In the genomic region with DNA sequence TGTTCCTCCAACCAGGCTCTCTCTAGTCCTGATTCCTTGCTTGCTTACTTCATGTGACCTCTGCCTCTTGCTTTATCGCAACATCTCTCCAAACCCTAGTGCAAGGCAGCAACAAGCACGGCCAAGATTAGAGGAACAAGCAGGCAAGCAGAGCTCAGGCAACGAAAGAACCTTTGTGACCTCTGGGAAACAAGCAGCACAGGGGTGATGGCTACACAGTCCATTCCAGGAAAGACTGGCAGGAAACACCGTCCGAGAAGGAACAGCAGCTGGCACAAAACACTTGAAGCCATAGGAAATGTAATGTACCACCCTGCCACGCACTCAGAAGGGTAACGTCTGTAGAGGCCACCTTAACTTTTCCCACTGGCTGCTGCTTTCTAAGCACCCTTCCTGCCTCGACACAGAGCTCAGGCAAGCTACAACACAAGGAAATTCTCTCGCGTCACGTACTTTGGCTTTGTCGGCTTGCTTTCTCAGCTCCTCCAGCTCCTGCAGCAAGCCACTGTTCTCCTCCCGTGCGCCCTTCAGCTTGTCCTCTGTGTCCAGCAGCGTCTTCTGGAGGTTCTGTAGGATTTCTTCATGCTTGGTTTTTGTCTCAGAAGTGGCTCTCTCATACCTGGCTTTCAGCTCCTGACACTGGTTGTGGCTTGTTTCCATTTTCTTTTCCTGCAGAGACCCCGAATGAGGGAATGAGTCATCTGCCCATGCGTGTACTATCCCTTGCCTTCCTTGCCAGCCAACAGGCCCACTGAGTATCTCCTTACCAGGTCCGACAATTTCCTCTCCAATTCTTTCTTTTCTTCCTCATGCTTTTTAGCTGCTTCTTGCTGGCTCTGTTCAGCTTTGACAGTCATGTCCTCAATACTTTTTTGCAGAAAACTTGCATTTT, we compare ENCODE assay signal across 1 cellular context.
TF ChIP-seq lines count a peak whose summit lies in the region.

No MANE protein-coding gene starts in this region.

TF ChIP-seq in H1, 55 proteins besides CTCF, POLR2A, EP300 and RAD21:
- TF ChIP-seq GABPA (IDR thresholded peaks at IDR 0.05; ENCODE audit: borderline replicate concordance, insufficient read depth, low read length) (no peak), RFX5 (IDR thresholded peaks at IDR 0.05; ENCODE audit: borderline replicate concordance, low read depth, low read length) (no peak), SUZ12 (IDR thresholded peaks at IDR 0.05; ENCODE audit: low read length) (no peak), RBBP5 (IDR thresholded peaks at IDR 0.05; ENCODE audit: borderline replicate concordance, low read depth, low read length) (no peak), CHD1 (IDR thresholded peaks at IDR 0.05; ENCODE audit: low read depth, low read length) (no peak), BRCA1 (IDR thresholded peaks at IDR 0.05; ENCODE audit: low read depth, low read length) (no peak), SP2 (IDR thresholded peaks at IDR 0.05; ENCODE audit: low read length) (no peak), SIRT6 (IDR thresholded peaks at IDR 0.05; ENCODE audit: low read length) (no peak), SP4 (IDR thresholded peaks at IDR 0.05; ENCODE audit: low read length) (no peak), NRF1 (IDR thresholded peaks at IDR 0.05; ENCODE audit: low read depth, low read length) (no peak), POLR2AphosphoS5 (IDR thresholded peaks at IDR 0.05; ENCODE audit: low read depth, low read length) (no peak)
- TF ChIP-seq, protein P1, sequence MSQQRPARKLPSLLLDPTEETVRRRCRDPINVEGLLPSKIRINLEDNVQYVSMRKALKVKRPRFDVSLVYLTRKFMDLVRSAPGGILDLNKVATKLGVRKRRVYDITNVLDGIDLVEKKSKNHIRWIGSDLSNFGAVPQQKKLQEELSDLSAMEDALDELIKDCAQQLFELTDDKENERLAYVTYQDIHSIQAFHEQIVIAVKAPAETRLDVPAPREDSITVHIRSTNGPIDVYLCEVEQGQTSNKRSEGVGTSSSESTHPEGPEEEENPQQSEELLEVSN (IDR thresholded peaks at IDR 0.05), result no peak
